In genomic region chr12:55926738-55927587, GRCh38 we compare ENCODE assay signal across 8 cellular contexts. TPM values are rescaled to one million over a fixed set of nuclear protein-coding genes. Genes with fewer than 3 reads are reported as not detected.
DNase-seq lines count a peak whose midpoint lies in the region; ATAC-seq and TF ChIP-seq lines count a peak whose summit lies in the region.

No MANE protein-coding gene starts in this region.

- CTCF ChIA-PET in PC-3 (lab: Charles Lee): interaction anchor here (0.6 to 1.2 kb wide), 4 partner anchors 12 to 109 kb away, joined by 3 to 7 read pairs (median 4); partner anchors contain the start of genes ORMDL2, RAB5B and SARNP

- H3K27me3 ChIP-seq in PC-3 (ENCODE audit: low read length) (no peaks in the 10 kb centered on the region), muscle layer of duodenum (ENCODE audit: low read depth, low read length) (no peaks in the 10 kb centered on the region)

- peak overlapping the region; percentile 91 for H3K4me2 ChIP-seq in PC-3 (ENCODE audit: low read length)

- H3K9me2 ChIP-seq in PC-3 (replicated peaks; ENCODE audit: low read length): no peaks in the 10 kb centered on the region

- H3K36me3 Mint-ChIP-seq in activated T-cell treated with anti-CD3 and anti-CD28 coated beads, Interleukin-2, amount 50 U/mL, for 24 hours (ENCODE audit: low read depth): peaks cover 60% of the 10 kb centered on the region

- no peaks in the 10 kb centered on the region for H3K27me3 Mint-ChIP-seq in activated T-cell treated with anti-CD3 and anti-CD28 coated beads, Interleukin-2, amount 50 U/mL, for 24 hours

- no peaks in the 10 kb centered on the region for H3F3A ChIP-seq in PC-3 (ENCODE audit: low read length, unreplicated experiment)

- in situ Hi-C loops in KBM-7 (cut with MboI; ENCODE audit: low pct_unique_long_range_greater_than_20kb, low sequenced_read_pairs): no loop called here

- peak overlapping the region; percentile 86 for H2AFZ ChIP-seq in PC-3 (ENCODE audit: low read length)

- H3K4me1 ChIP-seq in PC-3 (ENCODE audit: insufficient read depth, low read length) (peaks cover 44% of the 10 kb centered on the region), muscle layer of duodenum (ENCODE audit: control insufficient read depth in 1 of 2, insufficient read depth in 2 of 2, low read length in 2 of 2) (peaks cover 8 to 16% of the 10 kb centered on the region in 2 donors)

- H3K9ac ChIP-seq in PC-3 (ENCODE audit: low read length): peak overlapping the region; percentile 82

- H3K36me3 ChIP-seq in PC-3 (ENCODE audit: low read depth, low read length): no peaks in the 10 kb centered on the region
- peaks cover 0 to 7% of the 10 kb centered on the region in 2 donors for H3K36me3 ChIP-seq in muscle layer of duodenum (ENCODE audit: control insufficient read depth in 1 of 2, insufficient read depth in 2 of 2, low read length in 2 of 2)

- peak; percentile 72 for DNase-seq in DMS153 treated with DMSO at 0.1 percent for 48 hours (lab: John Stamatoyannopoulos, UW; ENCODE audit: unreplicated experiment)
- peak; percentile 97 for DNase-seq in KBM-7
- peak; percentile 92 for DNase-seq in PC-3
- DNase-seq in activated T-cell treated with anti-CD3 and anti-CD28 coated beads, Interleukin-2, amount 50 U/mL, for 24 hours: peak; percentile 96
- peak; percentile 86 for DNase-seq in stimulated activated CD8-positive, alpha-beta memory T cell treated with anti-CD3 and anti-CD28 coated beads, Interleukin-7, amount 100 ng/mL, for 24 hours (ENCODE audit: low read depth)

- H3K9me3 Mint-ChIP-seq in activated T-cell treated with anti-CD3 and anti-CD28 coated beads, Interleukin-2, amount 50 U/mL, for 24 hours: no peaks in the 10 kb centered on the region

- H4K20me1 ChIP-seq in PC-3 (ENCODE audit: low read length): no peaks in the 10 kb centered on the region

- peaks cover 55% of the 10 kb centered on the region for H3K4me1 Mint-ChIP-seq in activated T-cell treated with anti-CD3 and anti-CD28 coated beads, Interleukin-2, amount 50 U/mL, for 24 hours (ENCODE audit: low read depth)

- BruUV-seq in PC-3 (replicated peaks; lab: Mats Ljungman, UMichigan): TSS peak; percentile 75

- H3K9me3 ChIP-seq in PC-3 (ENCODE audit: low read length) (no peaks in the 10 kb centered on the region), muscle layer of duodenum (ENCODE audit: control insufficient read depth in 1 of 2, low read length in 2 of 2) (no peaks in the 10 kb centered on the region)

- H3K4me3 Mint-ChIP-seq in activated T-cell treated with anti-CD3 and anti-CD28 coated beads, Interleukin-2, amount 50 U/mL, for 24 hours: peak overlapping the region; percentile 91

- H3K27ac Mint-ChIP-seq in activated T-cell treated with anti-CD3 and anti-CD28 coated beads, Interleukin-2, amount 50 U/mL, for 24 hours: peak overlapping the region; percentile 98

- H3K4me3 ChIP-seq in PC-3 (ENCODE audit: low read length) (peak overlapping the region; percentile 90), muscle layer of duodenum (ENCODE audit: low read depth in 1 of 2, low read length in 2 of 2) (peak overlapping the region; percentile 95 to 100)

- H3K79me2 ChIP-seq in PC-3 (ENCODE audit: low read length): peaks cover 43% of the 10 kb centered on the region

- intact Hi-C loops in PC-3 (cut with micrococcal nuclease): no loop called here

- peak; percentile 94 for TF ChIP-seq CTCF in PC-3 (conservative IDR thresholded peaks at IDR 0.05; ENCODE audit: low read depth, low read length)

- ATAC-seq in GM21576 (IDR thresholded peaks at IDR 0.05; ENCODE audit: unreplicated experiment): peak; percentile 38
- peak; percentile 40 for ATAC-seq in PC-3
- ATAC-seq in esophagus mucosa: peak; percentile 60

- H3K27ac ChIP-seq in PC-3 (ENCODE audit: low read length) (peak overlapping the region; percentile 85), muscle layer of duodenum (ENCODE audit: low read length) (peak overlapping the region; percentile 100)

- POLR2A ChIA-PET in PC-3 (lab: Charles Lee; ENCODE audit: unreplicated experiment): interaction anchor here (0.6 to 0.9 kb wide), 3 partner anchors 42 to 197 kb away, joined by 3 to 5 read pairs (median 3); no protein-coding TSS in a partner anchor

RNA-seq across cellular contexts. Expression of gene PYM1, which starts 0.7 kb away (rescaled TPM):
- total RNA-seq in PC-3 (2014; rRNA removed) (39.0 and 42.9 TPM in 2 replicates), esophagus mucosa (66.9 TPM)

RNA-seq across cellular contexts. Expression of gene DGKA, which starts 4.0 kb away (rescaled TPM):
- total RNA-seq in PC-3 (2014; rRNA removed) (27.2 and 41.5 TPM in 2 replicates), esophagus mucosa (170 TPM)

RNA-seq across cellular contexts. Expression of gene PMEL, which starts 38.9 kb away (rescaled TPM):
- total RNA-seq in PC-3 (2014; rRNA removed) (0.35 and 2.0 TPM in 2 replicates), esophagus mucosa (0.52 TPM)

RNA-seq across cellular contexts. Expression of gene CDK2, which starts 39.7 kb away (rescaled TPM):
- total RNA-seq in PC-3 (2014; rRNA removed) (63.0 and 68.2 TPM in 2 replicates), esophagus mucosa (20.5 TPM)

RNA-seq across cellular contexts. Expression of gene RAB5B, which starts 46.9 kb away (rescaled TPM):
- 48.8 and 50.6 TPM in 2 replicates for total RNA-seq in PC-3 (2014; rRNA removed)
- total RNA-seq in esophagus mucosa: 111 TPM

Comparison
In these comparisons a context has a peak if more than half of its experiments do, and no peak if none do; other contexts are left out.
1. Peak in every context shown above with its lines: DNase-seq, ATAC-seq, H3K4me3 ChIP-seq and H3K27ac ChIP-seq.